ENCODE assay signal across 13 cellular contexts in genomic region chr17:75737133-75737962, GRCh38.
"Had no signal": no experiment of that assay in that cellular context is flagged by ENCODE, and none has a peak within 500 bp of the region (broad histone marks: within the 10 kb centered on the region; RNA-seq: fewer than 3 reads in every experiment).

No MANE protein-coding gene starts in this region.

- H3K27ac Mint-ChIP-seq: memory B cell, nephron progenitor cell had no signal

- H3K4me1 ChIP-seq: testis had no signal

- H3K36me3 Mint-ChIP-seq: activated naive CD4-positive, alpha-beta T cell treated with anti-CD3 and anti-CD28 coated beads, Interleukin-2, amount 50 U/mL, for 72 hours; memory B cell had no signal

- H3K4me1 Mint-ChIP-seq: nephron progenitor cell had no signal

- H3K9me3 Mint-ChIP-seq: activated naive CD4-positive, alpha-beta T cell treated with anti-CD3 and anti-CD28 coated beads, Interleukin-2, amount 50 U/mL, for 72 hours; memory B cell; nephron progenitor cell had no signal

- H3K27ac ChIP-seq: heart left ventricle, ovary, testis had no signal

- H3K4me3 ChIP-seq: heart left ventricle, left lung, ovary, testis had no signal

- H3K27me3 ChIP-seq: heart left ventricle, left lung, ovary, testis had no signal

- DNase-seq: activated CD4-positive, alpha-beta T cell treated with anti-CD3 and anti-CD28 coated beads, Interleukin-2, amount 50 U/mL, for 1 hour; activated CD4-positive, CD25-positive, alpha-beta regulatory T cell; activated effector memory CD4-positive, alpha-beta T cell treated with anti-CD3 and anti-CD28 coated beads, Interleukin-2, amount 50 U/mL, for 16 hours; activated T-cell treated with anti-CD3 and anti-CD28 coated beads, Interleukin-2, amount 50 U/mL, for 1 hour; foreskin melanocyte; heart left ventricle; islet precursor cell; nephron progenitor cell; ovary; testis had no signal

- H3K36me3 ChIP-seq: ovary had no signal

- H3K4me3 Mint-ChIP-seq: memory B cell, nephron progenitor cell had no signal

- H3K9me3 ChIP-seq: heart left ventricle, left lung, ovary, testis had no signal
